ENCODE assay signal across 10 cellular contexts in the genomic region with DNA sequence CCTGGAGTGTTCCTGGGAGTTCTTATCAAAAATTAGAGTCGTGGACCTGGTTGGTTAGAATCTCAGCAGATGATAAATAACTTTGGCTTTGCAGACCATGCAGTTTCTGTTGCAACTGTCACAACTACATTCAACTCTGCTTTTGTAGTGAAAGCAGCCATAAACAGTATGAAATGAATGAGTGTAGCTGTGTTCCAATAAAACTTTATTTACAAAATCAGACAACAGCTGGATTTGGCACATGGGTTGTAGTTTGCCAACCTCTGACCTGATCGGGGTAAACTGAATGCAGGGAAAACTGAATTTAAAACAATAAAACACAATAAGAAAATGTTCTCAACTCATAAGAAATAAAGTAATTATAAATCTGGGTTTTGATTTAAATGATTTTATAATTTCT.
"Had no signal": no experiment of that assay in that cellular context is flagged by ENCODE, and none has a peak within 500 bp of the region (broad histone marks: within the 10 kb centered on the region; RNA-seq: fewer than 3 reads in every experiment).

No MANE protein-coding gene starts in this region.

- H3K27ac ChIP-seq: HL-60, KMS-11 had no signal

- H3K4me2 ChIP-seq: GM23338, KMS-11 had no signal

- H2AFZ ChIP-seq: GM23338 had no signal

- FAIRE-seq: H1, H54 had no signal

- ATAC-seq: GM23338 had no signal

- H3K4me3 ChIP-seq: GM23338 had no signal

- DNase-seq: H9, HCEC 1CT, IMR-90, Karpas-422, KBM-7 had no signal

- H3K9ac ChIP-seq: KMS-11 had no signal
